Comparison of ENCODE assay signal across 8 cellular contexts in the genomic region with DNA sequence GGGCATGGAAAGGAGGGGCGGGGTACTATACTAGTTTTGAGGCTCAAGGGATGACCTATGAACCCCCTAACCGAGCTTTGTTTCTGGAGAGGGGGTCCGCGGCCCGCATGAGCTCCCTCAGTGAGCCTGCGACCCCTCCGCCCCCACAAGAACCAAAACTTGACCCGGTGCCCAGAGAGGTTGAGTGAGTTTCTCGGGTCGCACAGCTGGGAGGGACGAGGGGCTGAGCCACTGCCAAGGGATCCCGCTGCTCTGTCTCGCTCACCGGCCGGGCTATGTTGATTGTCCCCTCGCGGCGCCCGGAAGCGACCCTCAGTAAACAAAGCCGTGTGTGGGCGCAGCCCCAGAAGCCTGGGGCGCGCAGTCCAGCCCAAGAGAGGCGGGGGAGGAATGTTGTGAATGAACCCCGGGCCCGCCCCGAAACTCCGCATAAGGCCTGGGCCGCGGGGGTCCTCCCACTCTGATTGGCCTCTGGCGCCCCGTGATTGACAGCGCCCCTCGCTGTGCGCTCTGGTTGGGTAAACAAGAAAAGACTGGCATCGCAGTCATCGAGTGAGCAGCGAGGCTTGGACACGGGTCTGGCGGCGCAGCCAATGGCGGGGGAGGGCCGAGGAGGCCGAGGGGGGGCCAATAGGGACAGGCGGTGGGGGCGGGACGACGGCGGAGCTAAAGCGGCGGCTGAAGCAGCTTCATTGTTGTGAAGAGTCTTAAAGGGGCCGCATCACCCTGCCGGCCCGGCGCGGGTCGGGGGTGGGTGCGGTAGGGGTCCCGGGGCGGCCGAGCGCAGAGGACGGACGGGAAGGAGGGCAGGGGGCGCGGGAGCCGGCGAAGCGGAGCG. TPM values are rescaled to one million over a fixed set of nuclear protein-coding genes. Genes with fewer than 3 reads are reported as not detected.
DNase-seq lines count a peak whose midpoint lies in the region; ATAC-seq and TF ChIP-seq lines count a peak whose summit lies in the region.

A gene (plus strand): TSS at position 692 of the 838 bp plus-strand sequence. CDS start 206 bp downstream, outside the sequence.

- WGBS in tibial nerve, 2 donors, result 0 to 1% methylated on average over 45 to 51 of the region's 71 CpGs

- 0 out of 2 replicates have a peak, but pooled peaks cover 4% of the 10 kb centered on the region for H3F3A ChIP-seq in SU-DHL-6 (ENCODE audit: insufficient read depth)

- no peaks in the 10 kb centered on the region for H3K9me3 Mint-ChIP-seq in activated naive CD8-positive, alpha-beta T cell treated with anti-CD3 and anti-CD28 coated beads, Interleukin-2, amount 50 U/mL, for 24 hours

- H3K27ac ChIP-seq in SU-DHL-6 (ENCODE audit: low read depth, low read length), result no peak within 1 kb of the TSS
- H3K27ac ChIP-seq in cardiac muscle cell, result no peak within 1 kb of the TSS
- peak within 1 kb of the TSS; percentile 89 for H3K27ac ChIP-seq in parathyroid adenoma
- H3K27ac ChIP-seq in tibial nerve, result peak within 1 kb of the TSS; percentile 85 to 98 (median 92)

- peaks cover 27% of the 10 kb centered on the region for H3K4me1 Mint-ChIP-seq in activated naive CD8-positive, alpha-beta T cell treated with anti-CD3 and anti-CD28 coated beads, Interleukin-2, amount 50 U/mL, for 24 hours

- H3K9me2 ChIP-seq in SU-DHL-6 (replicated peaks; ENCODE audit: insufficient read depth, low read length), result no peaks in the 10 kb centered on the region

- peaks cover 5% of the 10 kb centered on the region for H3K4me1 ChIP-seq in cardiac muscle cell (ENCODE audit: low read depth)
- peaks cover 8% of the 10 kb centered on the region for H3K4me1 ChIP-seq in parathyroid adenoma
- peaks cover 0 to 39% (median 25%) of the 10 kb centered on the region in 4 donors for H3K4me1 ChIP-seq in tibial nerve

- peak; percentile 95 to 100 (median 100) for DNase-seq in NCI-H1417 (lab: John Stamatoyannopoulos, UW)
- DNase-seq in activated naive CD8-positive, alpha-beta T cell treated with anti-CD3 and anti-CD28 coated beads, Interleukin-2, amount 50 U/mL, for 24 hours, result peak; percentile 95
- peak; percentile 99 to 100 for DNase-seq in cardiac muscle cell (ENCODE audit: low read depth in 1 of 2, low spot score in 1 of 2)
- peak; percentile 98 to 99 for DNase-seq in tibial nerve (ENCODE audit: low spot score in 2 of 2)

- H3K27me3 ChIP-seq in SU-DHL-6 (ENCODE audit: low read length) (no peaks in the 10 kb centered on the region), cardiac muscle cell (no peaks in the 10 kb centered on the region), parathyroid adenoma (ENCODE audit: control insufficient read depth, insufficient read depth, low read length) (no peaks in the 10 kb centered on the region), tibial nerve (no peaks in the 10 kb centered on the region)

- TF ChIP-seq EP300 in tibial nerve (IDR thresholded peaks at IDR 0.05), result peak; percentile 46 to 76

- H3K9ac ChIP-seq in SU-DHL-6 (ENCODE audit: low read length), result peak within 1 kb of the TSS; percentile 75
- peak within 1 kb of the TSS; percentile 24 for H3K9ac ChIP-seq in parathyroid adenoma

- H3K4me3 ChIP-seq in GM12875 (ENCODE audit: low read depth, low read length) (peak within 1 kb of the TSS; percentile 84), SU-DHL-6 (ENCODE audit: insufficient read depth, low read length, poor library complexity, severe bottlenecking) (peak within 1 kb of the TSS; percentile 94), cardiac muscle cell (peak within 1 kb of the TSS; percentile 76), parathyroid adenoma (ENCODE audit: low read depth, low read length) (peak within 1 kb of the TSS; percentile 98), tibial nerve (peak within 1 kb of the TSS; percentile 54 to 94 (median 72))

- H3K36me3 ChIP-seq in SU-DHL-6 (ENCODE audit: low read length), result no peaks in the 10 kb centered on the region
- H3K36me3 ChIP-seq in cardiac muscle cell, result no peaks in the 10 kb centered on the region
- H3K36me3 ChIP-seq in parathyroid adenoma (ENCODE audit: control insufficient read depth, insufficient read depth, low read length), result no peaks in the 10 kb centered on the region
- H3K36me3 ChIP-seq in tibial nerve, result no peaks in the 10 kb centered on the region

- no peaks in the 10 kb centered on the region for H3K36me3 Mint-ChIP-seq in activated naive CD8-positive, alpha-beta T cell treated with anti-CD3 and anti-CD28 coated beads, Interleukin-2, amount 50 U/mL, for 24 hours (ENCODE audit: low read depth)

- TF ChIP-seq CTCF in GM12875 (IDR thresholded peaks at IDR 0.05; ENCODE audit: borderline replicate concordance, insufficient read depth, low read depth, low read length) (no peak), SU-DHL-6 (IDR thresholded peaks at IDR 0.05; ENCODE audit: insufficient read depth, low read length, poor library complexity, severe bottlenecking) (no peak), cardiac muscle cell (IDR thresholded peaks at IDR 0.05; ENCODE audit: low read depth, low read length) (no peak), parathyroid adenoma (IDR thresholded peaks at IDR 0.05) (no peak), tibial nerve (IDR thresholded peaks at IDR 0.05) (peak in 1 of 5 experiments; percentile 19)

- H3K9me3 ChIP-seq in SU-DHL-6 (ENCODE audit: insufficient read depth, low read length) (no peaks in the 10 kb centered on the region), cardiac muscle cell (ENCODE audit: low read depth) (no peaks in the 10 kb centered on the region), parathyroid adenoma (ENCODE audit: control insufficient read depth, low read length) (no peaks in the 10 kb centered on the region), tibial nerve (no peaks in the 10 kb centered on the region)

- H4K20me1 ChIP-seq in SU-DHL-6 (ENCODE audit: low read depth, low read length), result no peaks in the 10 kb centered on the region

- H2AFZ ChIP-seq in SU-DHL-6 (ENCODE audit: low read depth, low read length, severe bottlenecking), result peak within 1 kb of the TSS; percentile 93
- H2AFZ ChIP-seq in parathyroid adenoma, result peak within 1 kb of the TSS; percentile 78

- no peaks in the 10 kb centered on the region for H3K27me3 Mint-ChIP-seq in activated naive CD8-positive, alpha-beta T cell treated with anti-CD3 and anti-CD28 coated beads, Interleukin-2, amount 50 U/mL, for 24 hours

- H3K4me2 ChIP-seq in SU-DHL-6 (ENCODE audit: low read depth, low read length, poor library complexity, severe bottlenecking) (peak within 1 kb of the TSS; percentile 97), parathyroid adenoma (ENCODE audit: low read length) (peak within 1 kb of the TSS; percentile 98)

- H3K4me3 Mint-ChIP-seq in activated naive CD8-positive, alpha-beta T cell treated with anti-CD3 and anti-CD28 coated beads, Interleukin-2, amount 50 U/mL, for 24 hours, result peak within 1 kb of the TSS; percentile 91

- ATAC-seq in HG02763 (IDR thresholded peaks at IDR 0.05; ENCODE audit: unreplicated experiment), result peak; percentile 94
- peak; percentile 99 for ATAC-seq in activated naive CD8-positive, alpha-beta T cell treated with anti-CD3 and anti-CD28 coated beads, Interleukin-2, amount 50 U/mL, for 24 hours

- peak in 1 of 2 donors; percentile 61 for TF ChIP-seq POLR2A in tibial nerve (IDR thresholded peaks at IDR 0.05)

- H3K27ac Mint-ChIP-seq in activated naive CD8-positive, alpha-beta T cell treated with anti-CD3 and anti-CD28 coated beads, Interleukin-2, amount 50 U/mL, for 24 hours, result peak within 1 kb of the TSS; percentile 89

- H3K79me2 ChIP-seq in SU-DHL-6 (ENCODE audit: insufficient read depth, low read length) (no peaks in the 10 kb centered on the region), parathyroid adenoma (no peaks in the 10 kb centered on the region)

RNA-seq across cellular contexts. Expression of the gene that starts here (rescaled TPM):
- 13.7 and 29.8 TPM in 2 replicates for total RNA-seq in cardiac muscle cell
- polyA plus RNA-seq in cardiac muscle cell, result 13.0 and 19.6 TPM in 2 replicates
- 10 to 100 TPM in 1 of 4 donors, 1 to 10 TPM in 3; 2.8 to 19.8 (median 4.0) TPM for total RNA-seq in tibial nerve

Comparison
In these comparisons a context has a peak if more than half of its experiments do, and no peak if none do; other contexts are left out.
1. H3K27ac ChIP-seq: peak in parathyroid adenoma (single experiment) and tibial nerve (4 of 4); none in SU-DHL-6 (single experiment) and cardiac muscle cell (single experiment).
2. Peak in every context shown above with its lines, with median percentiles within 50 percentile points of each other: H3K4me3 ChIP-seq and DNase-seq.